ENCODE assay signal across 1 cellular context in genomic region chr15:42156266-42156922, GRCh38.
TF ChIP-seq lines count a peak whose summit lies in the region.

PLA2G4F (minus strand) TSS chr15:42156636; CDS start chr15:42156549, 87 bp downstream.

TF ChIP-seq in IMR-90, 13 proteins besides CTCF, POLR2A, EP300 and RAD21 (continued from another document):
- no peak for TF ChIP-seq USF2 (IDR thresholded peaks at IDR 0.05; ENCODE audit: low read depth, low read length)
